ENCODE assay signal across 7 cellular contexts in the genomic region with DNA sequence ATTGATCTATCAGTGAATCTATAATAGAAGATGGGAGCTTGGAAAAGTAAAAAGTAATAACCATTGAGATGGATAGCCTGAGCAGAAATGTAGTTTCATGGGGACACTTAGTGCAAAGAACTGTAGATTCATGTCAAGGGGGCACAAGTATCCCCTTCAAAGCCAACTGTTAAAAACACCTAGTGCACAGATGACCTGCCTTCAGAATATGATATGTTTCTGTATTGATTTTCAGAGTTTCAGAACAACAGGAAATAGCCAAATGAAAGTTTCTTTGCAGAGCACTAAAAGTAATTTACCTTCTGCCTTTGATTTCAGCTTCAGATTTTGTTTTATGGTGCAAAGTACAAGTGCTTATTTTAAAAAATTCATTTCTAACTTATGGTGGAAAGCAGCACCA.
DNase-seq lines count a peak whose midpoint lies in the region; ATAC-seq, FAIRE-seq and TF ChIP-seq lines count a peak whose summit lies in the region.
"Not testable (repeated sequence)": the region's sequence is repeated elsewhere in the genome, so short reads cannot be mapped to it uniquely, and the experiment has no call there.

No MANE protein-coding gene starts in this region.

- peak overlapping the region; percentile 31; the same call in 1 of the 2 replicates for H3K4me2 ChIP-seq in MM.1S (ENCODE audit: low read depth, low read length)

- H3K4me1 ChIP-seq in MM.1S (ENCODE audit: low read length), result peaks cover 18% of the 10 kb centered on the region

- not testable (repeated sequence) for TF ChIP-seq CTCF in MM.1S (IDR thresholded peaks at IDR 0.05; ENCODE audit: low read length)

- 0 out of 2 replicates have a peak overlapping the region, but pooled peaks have one; percentile 2 for H3K4me3 ChIP-seq in MM.1S (ENCODE audit: low read length)

- H3K9me3 ChIP-seq in MM.1S (replicated peaks; ENCODE audit: insufficient read depth, low read length), result not testable (repeated sequence)

- H3F3A ChIP-seq in MM.1S (ENCODE audit: insufficient read depth, low read length), result not testable (repeated sequence)

- H3K9ac ChIP-seq in MM.1S (ENCODE audit: low read length), result not testable (repeated sequence)

- not testable (repeated sequence) for DNase-seq in GM18507 (ENCODE audit: extremely low spot score, insufficient read length, low read depth)
- peak; percentile 9 for DNase-seq in MM.1S

- H3K36me3 ChIP-seq in MM.1S (replicated peaks; ENCODE audit: insufficient read depth, low read length), result not testable (repeated sequence)

- H3K79me2 ChIP-seq in MM.1S (ENCODE audit: low read length), result not testable (repeated sequence)

- not testable (repeated sequence) for H4K20me1 ChIP-seq in MM.1S (ENCODE audit: insufficient read depth, low read length)

- H3K9me2 ChIP-seq in MM.1S (replicated peaks; ENCODE audit: insufficient read depth, low read length), result not testable (repeated sequence)

- FAIRE-seq in GM18507 (lab: Jason Lieb, UNC), result peak; percentile 76
- FAIRE-seq in colon (lab: Jason Lieb, UNC), result peak; percentile 28

- not testable (repeated sequence) for H3K27ac ChIP-seq in MM.1S (ENCODE audit: low read length)

- not testable (repeated sequence) for H3K27me3 ChIP-seq in MM.1S (replicated peaks; ENCODE audit: insufficient read depth, low read length)

- ATAC-seq in GM19324 (IDR thresholded peaks at IDR 0.05; ENCODE audit: low FRiP score, unreplicated experiment), result peak; percentile 44
- peak; percentile 44 for ATAC-seq in GM21529 (IDR thresholded peaks at IDR 0.05; ENCODE audit: unreplicated experiment)
- peak; percentile 20 for ATAC-seq in HG02870 (IDR thresholded peaks at IDR 0.05; ENCODE audit: unreplicated experiment)
- ATAC-seq in HG03280 (IDR thresholded peaks at IDR 0.05; ENCODE audit: unreplicated experiment), result peak; percentile 41

- H2AFZ ChIP-seq in MM.1S (ENCODE audit: low read length), result 0 out of 2 replicates have a peak overlapping the region, but pooled peaks have one; percentile 24
